In genomic region chr5:97095318-97095732, GRCh38 we compare ENCODE assay signal across 11 cellular contexts. TPM values are rescaled to one million over a fixed set of nuclear protein-coding genes. Genes with fewer than 3 reads are reported as not detected.
DNase-seq lines count a peak whose midpoint lies in the region; ATAC-seq and TF ChIP-seq lines count a peak whose summit lies in the region.
"Had no signal": no experiment of that assay in that cellular context is flagged by ENCODE, and none has a peak within 500 bp of the region (broad histone marks: within the 10 kb centered on the region; RNA-seq: fewer than 3 reads in every experiment).

No MANE protein-coding gene starts in this region.

- H3K9me3 Mint-ChIP-seq in activated CD4-positive, alpha-beta T cell treated with anti-CD3 and anti-CD28 coated beads, Interleukin-2, amount 10 ng/mL, durations not matched to agents 24 days and 14 days, result peaks cover 7% of the 10 kb centered on the region
- H3K9me3 Mint-ChIP-seq in mesothelial cell of epicardium (peaks cover 6% of the 10 kb centered on the region), nephron progenitor cell (no peaks in the 10 kb centered on the region)

- H3K4me1 Mint-ChIP-seq in activated CD4-positive, alpha-beta T cell treated with anti-CD3 and anti-CD28 coated beads, Interleukin-2, amount 10 ng/mL, durations not matched to agents 24 days and 14 days, result peaks cover 20% of the 10 kb centered on the region
- H3K4me1 Mint-ChIP-seq in mesothelial cell of epicardium (peaks cover 52% of the 10 kb centered on the region), nephron progenitor cell (peaks cover 45% of the 10 kb centered on the region)

- H3K4me3 Mint-ChIP-seq in activated CD4-positive, alpha-beta T cell treated with anti-CD3 and anti-CD28 coated beads, Interleukin-2, amount 10 ng/mL, durations not matched to agents 24 days and 14 days, result peak overlapping the region; percentile 56
- H3K4me3 Mint-ChIP-seq in mesothelial cell of epicardium (no peak overlapping the region), nephron progenitor cell (no peak overlapping the region)

- DNase-seq in activated CD4-positive, alpha-beta T cell treated with anti-CD3 and anti-CD28 coated beads, Interleukin-2, amount 10 ng/mL, durations not matched to agents 24 days and 14 days, result no peak
- DNase-seq in activated CD4-positive, alpha-beta T cell treated with anti-CD3 and anti-CD28 coated beads for 4 hours, result no peak
- DNase-seq in mesothelial cell of epicardium (ENCODE audit: low spot score in 2 of 2, unreplicated experiment in 2 of 2) (no peak), DMS 273 treated with DMSO at 0.1 percent for 48 hours (lab: John Stamatoyannopoulos, UW) (no peak), nephron progenitor cell (no peak), cerebellar cortex (ENCODE audit: low spot score) (no peak)
- DNase-seq: NCI-H1436 treated with DMSO at 0.1 percent for 48 hours, PC-3 had no signal

- intact Hi-C loops in activated CD4-positive, alpha-beta T cell treated with anti-CD3 and anti-CD28 coated beads, Interleukin-2, amount 10 ng/mL, durations not matched to agents 24 days and 14 days (cut with micrococcal nuclease), result loop anchor here (1.0 to 10.0 kb wide), 8 partner anchors 37 to 1929 kb away; partner anchors contain the start of genes LNPEP and RIOK2

- no peaks in the 10 kb centered on the region for H3K36me3 Mint-ChIP-seq in activated CD4-positive, alpha-beta T cell treated with anti-CD3 and anti-CD28 coated beads, Interleukin-2, amount 10 ng/mL, durations not matched to agents 24 days and 14 days (ENCODE audit: low read depth)
- H3K36me3 Mint-ChIP-seq in mesothelial cell of epicardium, result no peaks in the 10 kb centered on the region
- H3K36me3 Mint-ChIP-seq in nephron progenitor cell (ENCODE audit: low read depth), result peaks cover 6% of the 10 kb centered on the region

- H3K27ac Mint-ChIP-seq in activated CD4-positive, alpha-beta T cell treated with anti-CD3 and anti-CD28 coated beads, Interleukin-2, amount 10 ng/mL, durations not matched to agents 24 days and 14 days, result peak overlapping the region; percentile 83
- H3K27ac Mint-ChIP-seq in mesothelial cell of epicardium, result peak overlapping the region; percentile 79
- no peak overlapping the region for H3K27ac Mint-ChIP-seq in nephron progenitor cell

- TF ChIP-seq CTCF in mesothelial cell of epicardium (IDR thresholded peaks at IDR 0.05; ENCODE audit: unreplicated experiment) (no peak), nephron progenitor cell (IDR thresholded peaks at IDR 0.05) (no peak)

- H3K27me3 Mint-ChIP-seq in activated CD4-positive, alpha-beta T cell treated with anti-CD3 and anti-CD28 coated beads, Interleukin-2, amount 10 ng/mL, durations not matched to agents 24 days and 14 days, result peaks cover 39% of the 10 kb centered on the region
- no peaks in the 10 kb centered on the region for H3K27me3 Mint-ChIP-seq in mesothelial cell of epicardium (ENCODE audit: low read depth)
- H3K27me3 Mint-ChIP-seq in nephron progenitor cell (ENCODE audit: low read depth, poor library complexity), result peaks cover 2% of the 10 kb centered on the region

- peak; percentile 48 for ATAC-seq in GM21723 (IDR thresholded peaks at IDR 0.05; ENCODE audit: unreplicated experiment)
- peak; percentile 45 for ATAC-seq in HG03159 (IDR thresholded peaks at IDR 0.05; ENCODE audit: unreplicated experiment)
- ATAC-seq: PC-3 had no signal

RNA-seq across cellular contexts. Expression of gene LIX1, which starts 47.1 kb away (rescaled TPM):
- not detected in 2 replicates for total RNA-seq in activated CD4-positive, alpha-beta T cell treated with anti-CD3 and anti-CD28 coated beads, Interleukin-2, amount 10 ng/mL, durations not matched to agents 24 days and 14 days
- 9.9 to 12.0 TPM (median 10.7 TPM) in 3 replicates for total RNA-seq in mesothelial cell of epicardium
- total RNA-seq: myocyte, PC-3 had no signal

Comparison
In these comparisons a context has a peak if more than half of its experiments do, and no peak if none do; other contexts are left out.
1. RNA of gene LIX1, which starts 47.1 kb away (total RNA-seq): 9.9 to 12.0 TPM in mesothelial cell of epicardium; not detected in activated CD4-positive, alpha-beta T cell treated with anti-CD3 and anti-CD28 coated beads, Interleukin-2, amount 10 ng/mL, durations not matched to agents 24 days and 14 days; every median in the first group is over 10 times any median in the second.